ENCODE assay signal across 8 cellular contexts in genomic region chr4:42152507-42153504, GRCh38. TPM values are rescaled to one million over a fixed set of nuclear protein-coding genes. Genes with fewer than 3 reads are reported as not detected.
DNase-seq lines count a peak whose midpoint lies in the region; ATAC-seq, FAIRE-seq and TF ChIP-seq lines count a peak whose summit lies in the region.

Gene BEND4, minus strand, starts transcription at chr4:42152655. Its CDS starts 512 bp downstream, at chr4:42152143.

- DNase-seq in D721Med (ENCODE audit: insufficient read length, low spot score) (no peak), dorsolateral prefrontal cortex (no peak), pancreas (peak in 1 of 6 donors; percentile 14), NCI-H1105 treated with DMSO at 0.1 percent for 48 hours (lab: John Stamatoyannopoulos, UW) (no peak), foreskin melanocyte (no peak)

- H3K9me3 Mint-ChIP-seq in IgD-negative memory B cell = no peaks in the 10 kb centered on the region

- no peaks in the 10 kb centered on the region for H3K36me3 Mint-ChIP-seq in IgD-negative memory B cell

- intact Hi-C loops in dorsolateral prefrontal cortex (cut with DNase I) = no loop called here
- intact Hi-C loops in pancreas (cut with DNase I) = no loop called here

- ATAC-seq in GM19438 (IDR thresholded peaks at IDR 0.05; ENCODE audit: low read depth, unreplicated experiment) (peak; percentile 19), pancreas (no peak), GM18505 (IDR thresholded peaks at IDR 0.05; ENCODE audit: unreplicated experiment) (no peak)

- peaks cover 0 to 5% (median 3%) of the 10 kb centered on the region in 3 donors for H3K4me1 ChIP-seq in pancreas

- H3K36me3 ChIP-seq in pancreas = no peaks in the 10 kb centered on the region

- peak within 1 kb of the TSS in 2 of 59 donors; percentile 25 to 36 for H3K27ac ChIP-seq in dorsolateral prefrontal cortex
- H3K27ac ChIP-seq in pancreas = no peak within 1 kb of the TSS

- H3K27me3 Mint-ChIP-seq in IgD-negative memory B cell = peaks cover 12% of the 10 kb centered on the region

- peak; percentile 32 for TF ChIP-seq CTCF in D721Med (IDR thresholded peaks at IDR 0.05; ENCODE audit: insufficient read depth, missing control alignments)
- TF ChIP-seq CTCF in dorsolateral prefrontal cortex (IDR thresholded peaks at IDR 0.05 in 54 of 56, conservative IDR thresholded peaks at IDR 0.05 in 2 of 56; ENCODE audit: low read depth in 1 of 56, partially characterized antibody in 56 of 56) = no peak
- TF ChIP-seq CTCF in pancreas (IDR thresholded peaks at IDR 0.05) = no peak

- WGBS in pancreas, 2 donors = 9 to 11% methylated on average over 48 to 49 of the region's 49 CpGs

- H3K27me3 ChIP-seq in dorsolateral prefrontal cortex (peaks cover 0 to 54% (median 33%) of the 10 kb centered on the region in 45 donors), pancreas (peaks cover 0 to 28% (median 4%) of the 10 kb centered on the region in 4 donors)

- peak within 1 kb of the TSS; percentile 97 to 99 (median 98) for H3K4me3 Mint-ChIP-seq in IgD-negative memory B cell

- H3K4me3 ChIP-seq in dorsolateral prefrontal cortex (peak within 1 kb of the TSS; percentile 26 to 76 (median 59)), pancreas (peak within 1 kb of the TSS; percentile 12 to 49 (median 24))

- FAIRE-seq in D721Med (lab: Jason Lieb, UNC) (no peak), pancreas (lab: Jason Lieb, UNC) (no peak)

- no peaks in the 10 kb centered on the region for H3K9me3 ChIP-seq in pancreas

- H3K27ac Mint-ChIP-seq in IgD-negative memory B cell = peak within 1 kb of the TSS; percentile 89 to 94 (median 94)

- TF ChIP-seq POLR2A in GM18505 (IDR thresholded peaks at IDR 0.05; ENCODE audit: borderline replicate concordance, extremely low read depth, insufficient read depth, insufficient read length) = no peak

- H3K4me1 Mint-ChIP-seq in IgD-negative memory B cell = peaks cover 19 to 28% (median 27%) of the 10 kb centered on the region in 3 donors

RNA-seq across cellular contexts. Expression of gene BEND4, which starts in this region (rescaled TPM):
- 6.6 TPM for polyA plus RNA-seq in IgD-negative memory B cell
- total RNA-seq in dorsolateral prefrontal cortex = 1 to 10 TPM in 115 of 120 experiments, under 1 TPM in 5; 0.46 to 7.9 (median 2.5) TPM
- under 1 TPM in 2 of 6 donors, not detected in 4; 0.03 TPM for total RNA-seq in pancreas
- not detected for polyA plus RNA-seq in pancreas
